In the genomic region with DNA sequence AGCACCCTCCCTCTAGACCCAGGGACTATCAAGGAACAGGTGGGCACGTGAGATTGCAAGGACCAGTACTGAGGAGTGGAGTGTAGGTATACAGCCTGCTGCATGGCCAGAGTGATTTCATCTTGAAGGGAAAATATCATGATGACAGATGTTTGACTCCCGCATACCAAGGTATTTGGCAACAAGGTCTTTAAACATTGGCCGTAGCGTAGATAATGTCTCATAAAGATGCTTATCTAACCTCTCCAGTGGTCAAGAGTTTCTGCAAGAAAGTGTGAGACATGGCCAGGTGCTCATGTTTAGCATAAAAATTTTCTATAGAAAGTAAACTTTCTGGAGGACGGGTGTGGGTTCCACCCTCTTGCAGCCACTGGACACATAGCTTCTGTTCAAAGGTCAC, we compare ENCODE assay signal across 32 cellular contexts. TPM values are rescaled to one million over a fixed set of nuclear protein-coding genes. Genes with fewer than 3 reads are reported as not detected.
"Had no signal": no experiment of that assay in that cellular context is flagged by ENCODE, and none has a peak within 500 bp of the region (broad histone marks: within the 10 kb centered on the region; RNA-seq: fewer than 3 reads in every experiment).

No MANE protein-coding gene starts in this region.

- H3K4me3 Mint-ChIP-seq: activated naive CD4-positive, alpha-beta T cell treated with anti-CD3 and anti-CD28 coated beads for 36 hours; activated naive CD8-positive, alpha-beta T cell treated with anti-CD3 and anti-CD28 coated beads for 36 hours; activated T-helper 1 cell treated with anti-CD3 and anti-CD28 coated beads, Interleukin-12 subunit alpha, Interleukin-12 subunit beta, Interleukin-2, Interleukin-4 antibody, amounts not matched to agents 30 ng/mL and 10 ng/mL and 1 ng/mL, durations not matched to agents 14 hours and 24 hours and 36 hours; nephron; stimulated activated memory B cell treated with anti-CD40 and anti-IgM and Interleukin-4, amounts not matched to agents 10 μg/mL and 1 μg/mL and 100 μg/mL, for 72 hours; stimulated activated naive CD8-positive, alpha-beta T cell treated with anti-CD3 and anti-CD28 coated beads, Interleukin-15, amount 100 ng/mL, for 72 hours had no signal

- H3K4me3 ChIP-seq: adrenal gland, esophagus squamous epithelium, right lobe of liver, upper lobe of left lung had no signal

- ATAC-seq: left cardiac atrium; left ventricle myocardium superior; right lobe of liver; stimulated activated memory B cell treated with anti-CD40 and anti-IgM and Interleukin-4, amounts not matched to agents 10 μg/mL and 1 μg/mL and 100 μg/mL, for 72 hours; stimulated activated naive CD8-positive, alpha-beta T cell treated with anti-CD3 and anti-CD28 coated beads, Interleukin-15, amount 100 ng/mL, for 72 hours had no signal

- H3K9me3 Mint-ChIP-seq: activated naive CD4-positive, alpha-beta T cell treated with anti-CD3 and anti-CD28 coated beads for 36 hours; activated naive CD8-positive, alpha-beta T cell treated with anti-CD3 and anti-CD28 coated beads for 36 hours; activated T-helper 1 cell treated with anti-CD3 and anti-CD28 coated beads, Interleukin-12 subunit alpha, Interleukin-12 subunit beta, Interleukin-2, Interleukin-4 antibody, amounts not matched to agents 30 ng/mL and 10 ng/mL and 1 ng/mL, durations not matched to agents 14 hours and 24 hours and 36 hours; stimulated activated memory B cell treated with anti-CD40 and anti-IgM and Interleukin-4, amounts not matched to agents 10 μg/mL and 1 μg/mL and 100 μg/mL, for 72 hours; stimulated activated naive CD8-positive, alpha-beta T cell treated with anti-CD3 and anti-CD28 coated beads, Interleukin-15, amount 100 ng/mL, for 72 hours had no signal

- H3K27me3 Mint-ChIP-seq: activated naive CD8-positive, alpha-beta T cell treated with anti-CD3 and anti-CD28 coated beads for 36 hours; stimulated activated naive CD8-positive, alpha-beta T cell treated with anti-CD3 and anti-CD28 coated beads, Interleukin-15, amount 100 ng/mL, for 72 hours had no signal

- H3K27ac Mint-ChIP-seq: activated naive CD4-positive, alpha-beta T cell treated with anti-CD3 and anti-CD28 coated beads for 36 hours; activated naive CD8-positive, alpha-beta T cell treated with anti-CD3 and anti-CD28 coated beads for 36 hours; activated T-helper 1 cell treated with anti-CD3 and anti-CD28 coated beads, Interleukin-12 subunit alpha, Interleukin-12 subunit beta, Interleukin-2, Interleukin-4 antibody, amounts not matched to agents 30 ng/mL and 10 ng/mL and 1 ng/mL, durations not matched to agents 14 hours and 24 hours and 36 hours; nephron; stimulated activated memory B cell treated with anti-CD40 and anti-IgM and Interleukin-4, amounts not matched to agents 10 μg/mL and 1 μg/mL and 100 μg/mL, for 72 hours; stimulated activated naive CD8-positive, alpha-beta T cell treated with anti-CD3 and anti-CD28 coated beads, Interleukin-15, amount 100 ng/mL, for 72 hours had no signal

- H3K4me1 Mint-ChIP-seq: activated naive CD8-positive, alpha-beta T cell treated with anti-CD3 and anti-CD28 coated beads for 36 hours; nephron; stimulated activated memory B cell treated with anti-CD40 and anti-IgM and Interleukin-4, amounts not matched to agents 10 μg/mL and 1 μg/mL and 100 μg/mL, for 72 hours; stimulated activated naive CD8-positive, alpha-beta T cell treated with anti-CD3 and anti-CD28 coated beads, Interleukin-15, amount 100 ng/mL, for 72 hours had no signal

- H3K36me3 Mint-ChIP-seq: activated naive CD8-positive, alpha-beta T cell treated with anti-CD3 and anti-CD28 coated beads for 36 hours; stimulated activated memory B cell treated with anti-CD40 and anti-IgM and Interleukin-4, amounts not matched to agents 10 μg/mL and 1 μg/mL and 100 μg/mL, for 72 hours had no signal

- DNase-seq: activated CD4-positive, alpha-beta T cell treated with anti-CD3 and anti-CD28 coated beads for 4 hours; activated CD4-positive, alpha-beta T cell treated with anti-CD3 and anti-CD28 coated beads, Interleukin-2, amount 50 U/mL, for 48 hours; activated CD8-positive, alpha-beta memory T cell treated with anti-CD3 and anti-CD28 coated beads for 24 hours; activated effector memory CD4-positive, alpha-beta T cell treated with anti-CD3 and anti-CD28 coated beads, Interleukin-2, amount 50 U/mL, for 16 hours; activated naive CD4-positive, alpha-beta T cell treated with anti-CD3 and anti-CD28 coated beads for 36 hours; activated naive CD8-positive, alpha-beta T cell treated with anti-CD3 and anti-CD28 coated beads for 36 hours; adrenal gland; brain microvascular endothelial cell; central memory CD4-positive, alpha-beta T cell; dermis blood vessel endothelial cell; effector CD4-positive, alpha-beta T cell; esophagus squamous epithelium; glutamatergic neuron; left cardiac atrium; left ventricle myocardium superior; posterior cingulate gyrus; right lobe of liver; small intestine; stimulated activated CD4-positive, alpha-beta T cell treated with anti-CD3 and anti-CD28 coated beads, Interleukin-4, amount 100 ng/mL, for 4 hours; stimulated activated CD8-positive, alpha-beta memory T cell treated with anti-CD3 and anti-CD28 coated beads, Interleukin-4, amount 100 ng/mL, for 48 hours; stimulated activated naive CD8-positive, alpha-beta T cell treated with anti-CD3 and anti-CD28 coated beads, Interleukin-15, amount 100 ng/mL, for 72 hours; substantia nigra; upper lobe of left lung had no signal

RNA-seq across cellular contexts. Expression of gene SPACA5B, which starts 40.3 kb away (rescaled TPM):
- total RNA-seq: activated naive CD4-positive, alpha-beta T cell treated with anti-CD3 and anti-CD28 coated beads for 36 hours; activated naive CD8-positive, alpha-beta T cell treated with anti-CD3 and anti-CD28 coated beads for 36 hours; activated T-helper 1 cell treated with anti-CD3 and anti-CD28 coated beads, Interleukin-12 subunit alpha, Interleukin-12 subunit beta, Interleukin-2, Interleukin-4 antibody, amounts not matched to agents 30 ng/mL and 10 ng/mL and 1 ng/mL, durations not matched to agents 14 hours and 24 hours and 36 hours; adrenal gland; astrocyte; dermis blood vessel endothelial cell; esophagus squamous epithelium; frontal cortex; left cardiac atrium; left ventricle myocardium superior; lung microvascular endothelial cell; mucosa of gallbladder; osteoblast; right lobe of liver; T-helper 1 cell treated with Interleukin-12 subunit alpha and Interleukin-12 subunit beta and Interleukin-4 antibody, amounts not matched to agents 30 ng/mL and 1 ng/mL, for 36 hours; upper lobe of left lung had no signal
